Comparison of ENCODE assay signal across 8 cellular contexts in the genomic region with DNA sequence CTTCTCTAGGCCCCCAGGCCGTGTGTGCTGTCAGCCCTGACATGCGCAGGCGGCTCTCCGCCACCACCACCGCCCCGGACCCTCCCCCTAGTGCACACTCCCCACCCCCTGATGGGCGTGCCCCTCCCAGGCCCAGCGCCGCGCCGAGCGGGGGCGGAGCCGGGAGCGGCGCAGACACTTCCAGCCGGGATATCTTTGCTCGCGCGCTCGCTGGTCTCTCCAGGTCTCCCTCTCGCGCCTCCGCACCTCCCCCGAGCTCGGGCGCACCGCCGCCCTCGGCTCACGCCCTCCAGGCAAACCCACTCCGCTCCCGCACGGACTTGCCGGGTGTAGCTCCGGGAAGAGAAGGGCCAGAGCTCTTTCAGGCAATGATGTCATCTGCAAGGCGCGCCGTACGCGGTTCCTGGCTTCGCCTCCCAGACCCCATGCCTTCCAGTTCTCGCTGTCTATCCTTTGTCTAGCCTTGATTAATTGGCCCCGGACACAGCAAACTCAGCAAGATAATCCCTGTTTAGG. TPM values are rescaled to one million over a fixed set of nuclear protein-coding genes. Genes with fewer than 3 reads are reported as not detected.
A peak's percentile ranks its signal among the peaks of the same experiment; 100 is the strongest.
DNase-seq lines count a peak whose midpoint lies in the region; ATAC-seq and TF ChIP-seq lines count a peak whose summit lies in the region.

A gene with protein sequence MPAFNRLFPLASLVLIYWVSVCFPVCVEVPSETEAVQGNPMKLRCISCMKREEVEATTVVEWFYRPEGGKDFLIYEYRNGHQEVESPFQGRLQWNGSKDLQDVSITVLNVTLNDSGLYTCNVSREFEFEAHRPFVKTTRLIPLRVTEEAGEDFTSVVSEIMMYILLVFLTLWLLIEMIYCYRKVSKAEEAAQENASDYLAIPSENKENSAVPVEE (minus strand): TSS at position 59 of the 516 bp plus-strand sequence. CDS start 823 bp downstream, outside the sequence.

- TF ChIP-seq CTCF in Caco-2 (IDR thresholded peaks at IDR 0.05; ENCODE audit: insufficient read depth in 1 of 2, low read depth in 1 of 2, low read length in 1 of 2, severe bottlenecking in 1 of 2, unreplicated experiment in 1 of 2) (no peak), progenitor cell of endocrine pancreas (IDR thresholded peaks at IDR 0.05; ENCODE audit: unreplicated experiment) (no peak)

- CTCF ChIA-PET in Caco-2 (lab: Charles Lee) = interaction anchor here (0.7 to 2.1 kb wide), 3 partner anchors 53 to 164 kb away, joined by 3 to 21 read pairs (median 4); no protein-coding TSS in a partner anchor

- H3K9me3 Mint-ChIP-seq in Caco-2 (ENCODE audit: unreplicated experiment) (no peaks in the 10 kb centered on the region), progenitor cell of endocrine pancreas (ENCODE audit: low read depth) (no peaks in the 10 kb centered on the region)

- ATAC-seq in HG02759 (IDR thresholded peaks at IDR 0.05; ENCODE audit: unreplicated experiment) = peak; percentile 78

- H3K4me3 ChIP-seq in Caco-2 (ENCODE audit: low read depth, low read length) = peak within 1 kb of the TSS; percentile 61

- no peaks in the 10 kb centered on the region; the same call in 1 of the 2 replicates for H3K4me1 ChIP-seq in Caco-2

- BruUV-seq in Caco-2 (replicated peaks; lab: Mats Ljungman, UMichigan) = no TSS peak

- DNase-seq in Caco-2 = peak; percentile 90 to 92
- peak; percentile 85 for DNase-seq in NCI-H748 (lab: John Stamatoyannopoulos, UW; ENCODE audit: unreplicated experiment)
- peak; percentile 89 for DNase-seq in astrocyte of the hippocampus (ENCODE audit: low read depth, low spot score)
- DNase-seq in hepatic stellate cell (ENCODE audit: low spot score) = peak; percentile 51
- peak; percentile 68 for DNase-seq in progenitor cell of endocrine pancreas (ENCODE audit: low spot score, unreplicated experiment)
- no peak for DNase-seq in effector CD8-positive, alpha-beta T cell (lab: John Stamatoyannopoulos, UW)
- DNase-seq in SKM-1 treated with dmso at 0.1 percent for 144 hours (lab: John Stamatoyannopoulos, UW; ENCODE audit: unreplicated experiment) = no peak

- H3K27ac Mint-ChIP-seq in Caco-2 (ENCODE audit: unreplicated experiment) = no peak within 1 kb of the TSS
- H3K27ac Mint-ChIP-seq in progenitor cell of endocrine pancreas = peak within 1 kb of the TSS; percentile 96

- H3K36me3 Mint-ChIP-seq in Caco-2 (ENCODE audit: insufficient read depth, unreplicated experiment) (no peaks in the 10 kb centered on the region), progenitor cell of endocrine pancreas (ENCODE audit: insufficient read depth) (no peaks in the 10 kb centered on the region)

- H3K27me3 ChIP-seq in Caco-2 (replicated peaks; ENCODE audit: control insufficient read depth, insufficient read depth, low read length) = 0 out of 2 replicates have a peak, but pooled peaks cover 1% of the 10 kb centered on the region

- H3K9me3 ChIP-seq in Caco-2 = no peaks in the 10 kb centered on the region

- peaks cover 35% of the 10 kb centered on the region for H3K27me3 Mint-ChIP-seq in Caco-2 (ENCODE audit: insufficient read depth, unreplicated experiment)
- peaks cover 44% of the 10 kb centered on the region for H3K27me3 Mint-ChIP-seq in progenitor cell of endocrine pancreas

- intact Hi-C loops in Caco-2 (cut with micrococcal nuclease; ENCODE audit: unreplicated experiment) = loop anchor here (1.0 kb wide), 2 partner anchors 20 to 53 kb away; no protein-coding TSS in a partner anchor

- no peaks in the 10 kb centered on the region for H3K36me3 ChIP-seq in Caco-2 (ENCODE audit: control insufficient read depth, insufficient read depth, low read length)

- H3K4me1 Mint-ChIP-seq in Caco-2 (ENCODE audit: low read depth, unreplicated experiment) = no peaks in the 10 kb centered on the region
- H3K4me1 Mint-ChIP-seq in progenitor cell of endocrine pancreas (ENCODE audit: low read depth) = peaks cover 6% of the 10 kb centered on the region

- POLR2A ChIA-PET in Caco-2 (lab: Charles Lee) = no interaction called here

- peak within 1 kb of the TSS; percentile 66 for H3K4me3 Mint-ChIP-seq in Caco-2 (ENCODE audit: unreplicated experiment)
- peak within 1 kb of the TSS; percentile 81 for H3K4me3 Mint-ChIP-seq in progenitor cell of endocrine pancreas (ENCODE audit: low read depth)

RNA-seq across cellular contexts. Expression of the gene that starts here (rescaled TPM):
- total RNA-seq in Caco-2 (2022) (0.77 and 0.82 TPM in 2 replicates), progenitor cell of endocrine pancreas (4.0 and 5.1 TPM in 2 replicates)

Comparison
In these comparisons a context has a peak if more than half of its experiments do, and no peak if none do; other contexts are left out.
1. Peak in DNase-seq and H3K4me3 ChIP-seq in Caco-2; RNA of the gene not detected or under 1 TPM.
2. DNase-seq: peak in NCI-H748 (single experiment), astrocyte of the hippocampus (single experiment), hepatic stellate cell (single experiment) and progenitor cell of endocrine pancreas (single experiment); none in effector CD8-positive, alpha-beta T cell (single experiment) and SKM-1 treated with dmso at 0.1 percent for 144 hours (single experiment).